In genomic region chr7:148589640-148590039, GRCh38 we compare ENCODE assay signal across 2 cellular contexts.
TF ChIP-seq lines count a peak whose summit lies in the region.

No MANE protein-coding gene starts in this region.

TF ChIP-seq in GM23338, 12 proteins besides CTCF, POLR2A, EP300 and RAD21:
- TF ChIP-seq POLR2AphosphoS5 (IDR thresholded peaks at IDR 0.05; ENCODE audit: low read depth) (no peak), NANOG (IDR thresholded peaks at IDR 0.05; ENCODE audit: borderline replicate concordance) (no peak), REST (IDR thresholded peaks at IDR 0.05; ENCODE audit: unreplicated experiment) (no peak), JUNB (IDR thresholded peaks at IDR 0.05; ENCODE audit: unreplicated experiment) (no peak), EZH2phosphoT487 (IDR thresholded peaks at IDR 0.05; ENCODE audit: unreplicated experiment) (no peak), EZH2 (IDR thresholded peaks at IDR 0.05; ENCODE audit: low read depth, unreplicated experiment) (no peak), ZNF114 (CRISPR knock-in tag; IDR thresholded peaks at IDR 0.05) (no peak), ETS1 (IDR thresholded peaks at IDR 0.05) (no peak), ZNF462 (CRISPR knock-in tag; IDR thresholded peaks at IDR 0.05) (no peak)
TF ChIP-seq in GM23338: peak in this region for 0.

TF ChIP-seq in H1, 55 proteins besides CTCF, POLR2A, EP300 and RAD21:
- peak; percentile 13 for TF ChIP-seq NANOG (IDR thresholded peaks at IDR 0.05; ENCODE audit: insufficient read depth, low read depth, low read length, poor library complexity, severe bottlenecking)
- TF ChIP-seq GABPA (IDR thresholded peaks at IDR 0.05; ENCODE audit: borderline replicate concordance, insufficient read depth, low read length) = no peak
TF ChIP-seq in H1: peak in this region for 1.
